21 cellular contexts compared by ENCODE assay signal in the genomic region with DNA sequence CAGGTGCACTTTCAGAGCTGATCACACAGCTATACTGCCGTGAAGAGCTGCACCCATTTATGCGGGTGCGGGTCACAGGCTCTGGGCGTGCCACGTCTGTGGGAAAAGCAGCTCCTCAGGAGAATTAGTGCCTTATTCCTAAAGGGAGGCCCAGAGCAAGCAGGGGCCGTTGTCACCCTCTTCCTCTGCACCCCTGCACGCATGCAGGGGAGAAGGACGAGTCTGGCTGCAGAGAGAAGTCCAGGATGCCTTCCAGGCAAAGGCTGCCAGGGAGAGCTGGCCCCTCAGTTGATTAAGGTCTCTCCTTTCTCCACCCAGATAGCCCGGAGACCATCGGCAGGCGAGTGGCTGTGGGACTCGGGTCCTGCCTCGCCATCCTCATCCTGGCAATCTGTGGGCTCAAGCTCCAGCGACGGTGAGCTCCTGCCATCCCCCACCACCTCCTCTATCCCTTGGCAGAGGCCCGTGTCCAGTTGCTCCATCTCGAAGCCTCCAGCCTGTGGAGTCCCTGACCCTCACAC. TPM values are rescaled to one million over a fixed set of nuclear protein-coding genes. Genes with fewer than 3 reads are reported as not detected.
DNase-seq lines count a peak whose midpoint lies in the region; ATAC-seq, FAIRE-seq and TF ChIP-seq lines count a peak whose summit lies in the region.
"Had no signal": no experiment of that assay in that cellular context is flagged by ENCODE, and none has a peak within 500 bp of the region (broad histone marks: within the 10 kb centered on the region; RNA-seq: fewer than 3 reads in every experiment).

No MANE protein-coding gene starts in this region.

- H3K27ac ChIP-seq in GM12878 (ENCODE audit: control insufficient read depth, insufficient read depth) (no peak overlapping the region), GM23338 (ENCODE audit: low read depth) (no peak overlapping the region)
- H3K27ac ChIP-seq: parathyroid adenoma, PC-9, stomach had no signal

- H3K9me3 Mint-ChIP-seq in GM23338: no peaks in the 10 kb centered on the region
- H3K9me3 Mint-ChIP-seq: dendritic cell treated with granulocyte-macrophage colony-stimulating factor and Interleukin-4, amounts not matched to agents 40 ng/mL and 50 ng/mL, for 4 days had no signal

- RAD21 ChIA-PET in GM12878 (lab: Charles Lee; ENCODE audit: unreplicated experiment): interaction anchor here (6.2 kb wide), 1 partner anchor 13 kb away, joined by 127 read pairs; a partner anchor contains a TSS

- H3K4me1 ChIP-seq in GM12878 (ENCODE audit: control insufficient read depth, insufficient read depth, low read length) (peaks cover 50% of the 10 kb centered on the region), GM23338 (ENCODE audit: insufficient read depth) (no peaks in the 10 kb centered on the region)

- H3K4me2 ChIP-seq in GM12878 (ENCODE audit: control insufficient read depth, insufficient read depth) (no peak overlapping the region; the same call in 1 of the 2 replicates), GM23338 (no peak overlapping the region)
- H3K4me2 ChIP-seq: PC-9 had no signal

- H4K20me1 ChIP-seq in GM12878 (ENCODE audit: control insufficient read depth, insufficient read depth): no peaks in the 10 kb centered on the region
- no peaks in the 10 kb centered on the region for H4K20me1 ChIP-seq in GM23338 (replicated peaks; ENCODE audit: insufficient read depth)

- WGBS in GM12878 (ENCODE audit: insufficient coverage, insufficient replicate concordance, low lambda C conversion rate, missing lambda C conversion rate): 84% methylated on average over 17 of the region's 17 CpGs

- in situ Hi-C loops in GM18951 (cut with MboI; ENCODE audit: low sequenced_read_pairs, unreplicated experiment): no loop called here
- in situ Hi-C loops in GM12878 (cut with MboI): loop anchor here (5.0 kb wide), 1 partner anchor 123 kb away; no protein-coding TSS in a partner anchor

- no peak for DNase-seq in GM12878 (ENCODE audit: low read depth, low spot score)
- peak in 6 of 10 donors; percentile 4 to 74 (median 30) for DNase-seq in posterior cingulate gyrus
- DNase-seq in GM23338 (ENCODE audit: low spot score): no peak
- DNase-seq: activated naive CD4-positive, alpha-beta T cell treated with Interleukin-2 at 50 U/mL for 16 hours; DMS153; HCEC 1CT; MM.1S; NCI-H2029 treated with DMSO at 0.1 percent for 48 hours; NCI-H526; PC-9; stomach had no signal

- H3K9ac ChIP-seq in GM12878 (ENCODE audit: control insufficient read depth, insufficient read depth, low read length): no peak overlapping the region
- H3K9ac ChIP-seq: parathyroid adenoma had no signal

- POLR2A ChIA-PET in GM12878 (lab: Charles Lee): interaction anchor here (1.0 to 5.4 kb wide), 4 partner anchors 12 to 117 kb away, joined by 3 to 135 read pairs (median 29); no protein-coding TSS in a partner anchor

- no peak for TF ChIP-seq EP300 in GM12878 (IDR thresholded peaks at IDR 0.05; ENCODE audit: borderline replicate concordance in 1 of 2, control insufficient read depth in 1 of 2, low read depth in 2 of 2, low read length in 2 of 2)

- no peaks in the 10 kb centered on the region for H3F3A ChIP-seq in GM23338 (replicated peaks; ENCODE audit: low read depth)

- H3K27me3 Mint-ChIP-seq in GM23338 (ENCODE audit: insufficient read depth, low read depth, poor library complexity): peaks cover 16% of the 10 kb centered on the region

- no peaks in the 10 kb centered on the region for H3K36me3 Mint-ChIP-seq in GM23338 (ENCODE audit: low read depth)

- no peaks in the 10 kb centered on the region for H3K9me2 ChIP-seq in GM23338 (ENCODE audit: insufficient read depth)

- ATAC-seq in GM12878 (no peak), GM23338 (no peak), HG03025 (IDR thresholded peaks at IDR 0.05; ENCODE audit: low FRiP score, unreplicated experiment) (no peak), HG02973 (IDR thresholded peaks at IDR 0.05; ENCODE audit: unreplicated experiment) (no peak)
- ATAC-seq: esophagus mucosa, mucosa of descending colon, SK-N-SH treated with all-trans-retinoic acid at 6 μM for 48 hours had no signal

- CTCF ChIA-PET in GM12878 (lab: Yijun Ruan, JAX): interaction anchor here (0.6 to 5.8 kb wide), 2 partner anchors 11 to 147 kb away, joined by 3 to 61 read pairs; no protein-coding TSS in a partner anchor

- no peak for TF ChIP-seq RAD21 in GM12878 (IDR thresholded peaks at IDR 0.05; ENCODE audit: insufficient read depth, low read depth, low read length)

- H3K36me3 ChIP-seq in GM12878 (ENCODE audit: control insufficient read depth in 2 of 2, insufficient read depth in 2 of 2, low read length in 1 of 2) (peaks cover 23 to 27% of the 10 kb centered on the region in 2 experiments), GM23338 (ENCODE audit: insufficient read depth) (no peaks in the 10 kb centered on the region)
- H3K36me3 ChIP-seq: stomach had no signal

- TF ChIP-seq POLR2A in GM18951 (IDR thresholded peaks at IDR 0.05; ENCODE audit: extremely low read depth, insufficient read depth, insufficient read length) (peak; percentile 19), GM12878 (IDR thresholded peaks at IDR 0.05; ENCODE audit: low read depth, low read length) (no peak; the same call in none of the 2 replicates)

- no peak overlapping the region for H2AFZ ChIP-seq in GM12878 (ENCODE audit: control insufficient read depth, low read depth, low read length)
- H2AFZ ChIP-seq in GM23338: no peak overlapping the region
- H2AFZ ChIP-seq: parathyroid adenoma, PC-9 had no signal

- TF ChIP-seq CTCF in GM12878 (IDR thresholded peaks at IDR 0.05 in 2 of 3, conservative IDR thresholded peaks at IDR 0.05 in 1 of 3; ENCODE audit: control insufficient read depth in 2 of 3, extremely low read depth in 1 of 3, insufficient read depth in 1 of 3, low read depth in 3 of 3, low read length in 3 of 3): no peak
- no peak for TF ChIP-seq CTCF in GM23338 (conservative IDR thresholded peaks at IDR 0.05; ENCODE audit: low read depth in 2 of 2)

- no peak for FAIRE-seq in GM12878 (lab: Jason Lieb, UNC)
- FAIRE-seq: keratinocyte had no signal

- peaks cover 11% of the 10 kb centered on the region; the same call in 2 of the 3 replicates for H3K4me1 Mint-ChIP-seq in GM23338

- H3K9me3 ChIP-seq in GM12878 (replicated peaks; ENCODE audit: control insufficient read depth, insufficient read depth, low read length): no peaks in the 10 kb centered on the region
- H3K9me3 ChIP-seq: mucosa of descending colon, stomach had no signal

- H3K79me2 ChIP-seq in GM12878 (ENCODE audit: control insufficient read depth, insufficient read depth, low read length) (no peaks in the 10 kb centered on the region), GM23338 (replicated peaks; ENCODE audit: insufficient read depth) (no peaks in the 10 kb centered on the region)
- H3K79me2 ChIP-seq: parathyroid adenoma had no signal

- H3K4me3 ChIP-seq in GM12878 (no peak overlapping the region), GM23338 (no peak overlapping the region)
- H3K4me3 ChIP-seq: mucosa of descending colon, PC-9, stomach had no signal

- no peak overlapping the region for H3K4me3 Mint-ChIP-seq in GM23338
- H3K4me3 Mint-ChIP-seq: dendritic cell treated with granulocyte-macrophage colony-stimulating factor and Interleukin-4, amounts not matched to agents 40 ng/mL and 50 ng/mL, for 4 days had no signal

- SMC1A ChIA-PET in GM12878 (lab: Charles Lee; ENCODE audit: uncharacterized antibody, unreplicated experiment): interaction anchor here (0.7 to 7.7 kb wide), 7 partner anchors 13 to 151 kb away, joined by 3 to 152 read pairs (median 4); a partner anchor contains a TSS

- H3K27me3 ChIP-seq in GM12878 (replicated peaks in 1 of 2; ENCODE audit: control insufficient read depth in 2 of 2, insufficient read depth in 2 of 2, low read length in 1 of 2): no peaks in the 10 kb centered on the region
- H3K27me3 ChIP-seq in GM23338 (ENCODE audit: insufficient read depth): no peaks in the 10 kb centered on the region

- no TSS peak for BruUV-seq in GM12878 (replicated peaks; lab: Mats Ljungman, UMichigan)

- H3K27ac Mint-ChIP-seq in GM23338: no peak overlapping the region

- intact Hi-C loops in GM12878 (cut with micrococcal nuclease; ENCODE audit: unreplicated experiment) (loop anchor here (5.0 kb wide), 3 partner anchors 37 to 253 kb away; a partner anchor contains a TSS), posterior cingulate gyrus (cut with DNase I) (loop anchor here (5.0 kb wide), 1 partner anchor 72 kb away; no protein-coding TSS in a partner anchor)

RNA-seq across cellular contexts. Expression of a gene that starts 3.1 kb away (rescaled TPM):
- total RNA-seq in GM12878 (2013; cell fraction: nucleolus; rRNA removed): 4.1 and 5.1 TPM in 2 replicates
- total RNA-seq in GM12878 (2014; rRNA removed): 0.27 and 0.28 TPM in 2 replicates
- 0.13 TPM in 1 of 2 replicates, not detected in the other for total RNA-seq in GM12878 (2014; rRNA removed; fragmentation: Illumina TruSeq; extraction: Trizol)
- total RNA-seq in GM12878 (2021): 0.43 and 0.62 TPM in 2 replicates
- 0.92 TPM for polyA plus RNA-seq in GM12878 (2011; ENCODE audit: low read depth)
- polyA plus RNA-seq in GM12878 (2011; rRNA removed): 0.13 and 0.15 TPM in 2 replicates
- 0.19 and 0.28 TPM in 2 replicates for polyA plus RNA-seq in GM12878 (2011; cell fraction: cytosol; rRNA removed)
- polyA plus RNA-seq in GM12878 (2011; cell fraction: nucleus; rRNA removed): 1.5 TPM in 2 replicates
- 0.49 and 1.6 TPM in 2 replicates for polyA plus RNA-seq in GM12878 (2012)
- 0.10 TPM in 1 of 2 replicates, not detected in the other for polyA plus RNA-seq in GM12878 (2014; fragmentation: Illumina TruSeq; extraction: Trizol)
- polyA plus RNA-seq in GM12878 (2014; fragmentation: Nextera tagmentation; extraction: Ambion mirVana): under 1 TPM; 0.05 to 0.07 TPM
- polyA plus RNA-seq in GM12878 (2014; rRNA removed): 0.32 and 0.51 TPM in 2 replicates
- polyA plus RNA-seq in GM12878 (2016; fragmentation: Nextera tagmentation; extraction: Ambion mirVana): not detected
- polyA minus RNA-seq in GM12878 (2011; rRNA and poly(A)+ RNA removed): 0.26 TPM in 1 of 2 replicates, not detected in the other
- not detected in 2 replicates for polyA minus RNA-seq in GM12878 (2011; cell fraction: cytosol; rRNA and poly(A)+ RNA removed)
- polyA minus RNA-seq in GM12878 (2011; cell fraction: nucleus; rRNA and poly(A)+ RNA removed): 0.24 and 0.77 TPM in 2 replicates
- total RNA-seq in GM23338 (2014; rRNA removed; shearing (Covaris generic)): not detected in 2 replicates
- polyA plus RNA-seq in GM23338 (2016; fragmentation: Nextera tagmentation; extraction: Ambion mirVana): not detected in 2 replicates
- total RNA-seq: esophagus mucosa, mucosa of descending colon had no signal
- polyA plus RNA-seq: BJ, keratinocyte, stomach had no signal

RNA-seq across cellular contexts. Expression of a gene that starts 13.7 kb away (rescaled TPM):
- 0.42 and 0.44 TPM in 2 replicates for total RNA-seq in GM12878 (2013; cell fraction: nucleolus; rRNA removed)
- total RNA-seq in GM12878 (2014; rRNA removed) (not detected in 2 replicates), GM12878 (2014; rRNA removed; fragmentation: Illumina TruSeq; extraction: Trizol) (not detected in 2 replicates), GM12878 (2021) (0.18 TPM in 1 of 2 replicates, not detected in the other)
- polyA plus RNA-seq in GM12878 (2011; ENCODE audit: low read depth): not detected
- polyA plus RNA-seq in GM12878 (2011; rRNA removed) (not detected in 2 replicates), GM12878 (2014; fragmentation: Illumina TruSeq; extraction: Trizol) (0.15 TPM in 1 of 2 replicates, not detected in the other), GM12878 (2014; fragmentation: Nextera tagmentation; extraction: Ambion mirVana) (not detected), GM12878 (2014; rRNA removed) (not detected in 2 replicates), GM12878 (2016; fragmentation: Nextera tagmentation; extraction: Ambion mirVana) (not detected), GM23338 (2016; fragmentation: Nextera tagmentation; extraction: Ambion mirVana) (not detected in 2 replicates)
- polyA plus RNA-seq in GM12878 (2011; cell fraction: cytosol; rRNA removed): not detected in 2 replicates
- polyA plus RNA-seq in GM12878 (2011; cell fraction: nucleus; rRNA removed): 0.12 and 0.36 TPM in 2 replicates
- polyA plus RNA-seq in GM12878 (2012): 0.15 TPM in 1 of 2 replicates, not detected in the other
- polyA minus RNA-seq in GM12878 (2011; rRNA and poly(A)+ RNA removed): not detected in 2 replicates
- polyA minus RNA-seq in GM12878 (2011; cell fraction: cytosol; rRNA and poly(A)+ RNA removed): not detected in 2 replicates
- not detected in 2 replicates for polyA minus RNA-seq in GM12878 (2011; cell fraction: nucleus; rRNA and poly(A)+ RNA removed)
- total RNA-seq in GM23338 (2014; rRNA removed; shearing (Covaris generic)): 0.35 TPM in 1 of 2 replicates, not detected in the other
- total RNA-seq: esophagus mucosa, PC-9, stomach had no signal
- polyA plus RNA-seq: BJ, keratinocyte had no signal

RNA-seq across cellular contexts. Expression of a gene that starts 15.6 kb away (rescaled TPM):
- 1,882 and 2,109 TPM in 2 replicates for total RNA-seq in GM12878 (2013; cell fraction: nucleolus; rRNA removed)
- total RNA-seq in GM12878 (2014; rRNA removed): 238 and 245 TPM in 2 replicates
- total RNA-seq in GM12878 (2014; rRNA removed; fragmentation: Illumina TruSeq; extraction: Trizol): 124 and 140 TPM in 2 replicates
- total RNA-seq in GM12878 (2021): 261 and 294 TPM in 2 replicates
- 284 TPM for polyA plus RNA-seq in GM12878 (2011; ENCODE audit: low read depth)
- 216 and 271 TPM in 2 replicates for polyA plus RNA-seq in GM12878 (2011; rRNA removed)
- polyA plus RNA-seq in GM12878 (2011; cell fraction: cytosol; rRNA removed): 276 and 316 TPM in 2 replicates
- 443 and 480 TPM in 2 replicates for polyA plus RNA-seq in GM12878 (2011; cell fraction: nucleus; rRNA removed)
- polyA plus RNA-seq in GM12878 (2012): 310 and 327 TPM in 2 replicates
- 288 and 344 TPM in 2 replicates for polyA plus RNA-seq in GM12878 (2014; fragmentation: Illumina TruSeq; extraction: Trizol)
- 10 to 100 TPM; 23.0 to 24.4 TPM for polyA plus RNA-seq in GM12878 (2014; fragmentation: Nextera tagmentation; extraction: Ambion mirVana)
- polyA plus RNA-seq in GM12878 (2014; rRNA removed): 316 and 325 TPM in 2 replicates
- polyA plus RNA-seq in GM12878 (2016; fragmentation: Nextera tagmentation; extraction: Ambion mirVana): 10 to 100 TPM; 78.2 to 81.0 TPM
- 482 and 491 TPM in 2 replicates for polyA minus RNA-seq in GM12878 (2011; rRNA and poly(A)+ RNA removed)
- polyA minus RNA-seq in GM12878 (2011; cell fraction: cytosol; rRNA and poly(A)+ RNA removed): 141 and 142 TPM in 2 replicates
- polyA minus RNA-seq in GM12878 (2011; cell fraction: nucleus; rRNA and poly(A)+ RNA removed): 170 and 251 TPM in 2 replicates
- total RNA-seq in GM23338 (2014; rRNA removed; shearing (Covaris generic)): 0.10 and 0.12 TPM in 2 replicates
- 0.32 and 0.66 TPM in 2 replicates for polyA plus RNA-seq in GM23338 (2016; fragmentation: Nextera tagmentation; extraction: Ambion mirVana)
- polyA plus RNA-seq: BJ had no signal

RNA-seq across cellular contexts. Expression of a gene that starts 26.3 kb away (rescaled TPM):
- total RNA-seq in GM12878 (2013; cell fraction: nucleolus; rRNA removed): not detected in 2 replicates
- not detected in 2 replicates for total RNA-seq in GM12878 (2014; rRNA removed)
- total RNA-seq in GM12878 (2014; rRNA removed; fragmentation: Illumina TruSeq; extraction: Trizol): not detected in 2 replicates
- total RNA-seq in GM12878 (2021): 0.13 TPM in 1 of 2 replicates, not detected in the other
- polyA plus RNA-seq in GM12878 (2011; ENCODE audit: low read depth): not detected
- polyA plus RNA-seq in GM12878 (2011; rRNA removed): not detected in 2 replicates
- polyA plus RNA-seq in GM12878 (2011; cell fraction: cytosol; rRNA removed): not detected in 2 replicates
- polyA plus RNA-seq in GM12878 (2011; cell fraction: nucleus; rRNA removed): 0.10 TPM in 1 of 2 replicates, not detected in the other
- polyA plus RNA-seq in GM12878 (2012): 0.25 TPM in 1 of 2 replicates, not detected in the other
- not detected in 2 replicates for polyA plus RNA-seq in GM12878 (2014; fragmentation: Illumina TruSeq; extraction: Trizol)
- polyA plus RNA-seq in GM12878 (2014; fragmentation: Nextera tagmentation; extraction: Ambion mirVana): not detected
- polyA plus RNA-seq in GM12878 (2014; rRNA removed): not detected in 2 replicates
- polyA plus RNA-seq in GM12878 (2016; fragmentation: Nextera tagmentation; extraction: Ambion mirVana): not detected
- polyA minus RNA-seq in GM12878 (2011; rRNA and poly(A)+ RNA removed): not detected in 2 replicates
- polyA minus RNA-seq in GM12878 (2011; cell fraction: cytosol; rRNA and poly(A)+ RNA removed): not detected in 2 replicates
- not detected in 2 replicates for polyA minus RNA-seq in GM12878 (2011; cell fraction: nucleus; rRNA and poly(A)+ RNA removed)
- total RNA-seq in GM23338 (2014; rRNA removed; shearing (Covaris generic)): not detected in 2 replicates
- not detected in 2 replicates for polyA plus RNA-seq in GM23338 (2016; fragmentation: Nextera tagmentation; extraction: Ambion mirVana)
- total RNA-seq: esophagus mucosa, PC-9, stomach had no signal
- polyA plus RNA-seq: BJ, keratinocyte had no signal

RNA-seq across cellular contexts. Expression of a gene that starts 52.6 kb away (rescaled TPM):
- 1.0 and 2.8 TPM in 2 replicates for total RNA-seq in GM12878 (2013; cell fraction: nucleolus; rRNA removed)
- total RNA-seq in GM12878 (2014; rRNA removed) (0.11 and 0.17 TPM in 2 replicates), GM12878 (2014; rRNA removed; fragmentation: Illumina TruSeq; extraction: Trizol) (0.05 and 0.09 TPM in 2 replicates), GM12878 (2021) (0.27 and 0.56 TPM in 2 replicates)
- not detected for polyA plus RNA-seq in GM12878 (2011; ENCODE audit: low read depth)
- polyA plus RNA-seq in GM12878 (2011; rRNA removed) (0.03 and 0.23 TPM in 2 replicates), GM12878 (2014; fragmentation: Illumina TruSeq; extraction: Trizol) (0.06 TPM in 2 replicates), GM12878 (2014; fragmentation: Nextera tagmentation; extraction: Ambion mirVana) (not detected), GM12878 (2014; rRNA removed) (0.63 and 0.82 TPM in 2 replicates), GM12878 (2016; fragmentation: Nextera tagmentation; extraction: Ambion mirVana) (under 1 TPM; 0.16 to 0.23 TPM), GM23338 (2016; fragmentation: Nextera tagmentation; extraction: Ambion mirVana) (0.61 and 0.85 TPM in 2 replicates)
- polyA plus RNA-seq in GM12878 (2011; cell fraction: cytosol; rRNA removed): 0.10 and 0.13 TPM in 2 replicates
- 0.26 and 0.28 TPM in 2 replicates for polyA plus RNA-seq in GM12878 (2011; cell fraction: nucleus; rRNA removed)
- polyA plus RNA-seq in GM12878 (2012): 0.11 TPM in 1 of 2 replicates, not detected in the other
- polyA minus RNA-seq in GM12878 (2011; rRNA and poly(A)+ RNA removed): 0.10 and 0.22 TPM in 2 replicates
- 0.53 TPM in 1 of 2 replicates, not detected in the other for polyA minus RNA-seq in GM12878 (2011; cell fraction: cytosol; rRNA and poly(A)+ RNA removed)
- polyA minus RNA-seq in GM12878 (2011; cell fraction: nucleus; rRNA and poly(A)+ RNA removed): not detected in 2 replicates
- total RNA-seq in GM23338 (2014; rRNA removed; shearing (Covaris generic)): 1.3 and 1.8 TPM in 2 replicates
- total RNA-seq: esophagus mucosa had no signal
- polyA plus RNA-seq: BJ, keratinocyte had no signal

Comparison
In these comparisons a context has a peak if more than half of its experiments do, and no peak if none do; other contexts are left out.
1. DNase-seq: peak in posterior cingulate gyrus (6 of 10); none in GM12878 (single experiment) and GM23338 (single experiment).
2. RNA of a gene that starts 15.6 kb away (total RNA-seq): 124 to 2,109 TPM in GM12878; 0.10 to 0.12 TPM in GM23338; every median in the first group is over 100 times any median in the second.